In genomic region chr3:73503781-73504180, GRCh38 we compare ENCODE assay signal across 12 cellular contexts.
A peak's percentile ranks its signal among the peaks of the same experiment; 100 is the strongest.
DNase-seq lines count a peak whose midpoint lies in the region; ATAC-seq and TF ChIP-seq lines count a peak whose summit lies in the region.
"Had no signal": no experiment of that assay in that cellular context is flagged by ENCODE, and none has a peak within 500 bp of the region (broad histone marks: within the 10 kb centered on the region; RNA-seq: fewer than 3 reads in every experiment).

No MANE protein-coding gene starts in this region.

- no CpG with 5 or more reads among the region's 4 CpGs for WGBS in IMR-90 (ENCODE audit: extremely low coverage in 2 of 2, insufficient read length in 1 of 2), 2 experiments
- no CpG with 5 or more reads among the region's 4 CpGs for WGBS in mesendoderm (ENCODE audit: extremely low coverage, insufficient coverage, low lambda C conversion rate)

- H3K27me3 Mint-ChIP-seq in activated T-cell treated with anti-CD3 and anti-CD28 coated beads, Interleukin-2, amount 50 U/mL, for 4 hours (ENCODE audit: low read depth) = peaks cover 7% of the 10 kb centered on the region

- peaks cover 3% of the 10 kb centered on the region; the same call in 1 of the 2 replicates for H4K20me1 ChIP-seq in IMR-90 (ENCODE audit: insufficient read depth, low read length)

- TF ChIP-seq POLR2A in IMR-90 (IDR thresholded peaks at IDR 0.05; ENCODE audit: low read depth, low read length) = no peak

- H2AFZ ChIP-seq in IMR-90 (replicated peaks; ENCODE audit: low read length, poor library complexity) = peak overlapping the region; percentile 2

- peak overlapping the region; percentile 50 for H3K14ac ChIP-seq in IMR-90 (replicated peaks; ENCODE audit: low read depth, low read length)

- peak overlapping the region; percentile 70 for H3K27ac ChIP-seq in IMR-90 (ENCODE audit: insufficient read depth, low read length)
- H3K27ac ChIP-seq in mesendoderm (ENCODE audit: low read depth, low read length) = no peak overlapping the region
- H3K27ac ChIP-seq in A673 (ENCODE audit: low read depth, low read length, poor library complexity, severe bottlenecking) = no peak overlapping the region
- H3K27ac ChIP-seq: cardiac muscle cell had no signal

- dilution Hi-C loops in IMR-90 (cut with HindIII; ENCODE audit: low sequenced_read_pairs, unreplicated experiment) = loop anchor here (25.0 kb wide), 1 partner anchor 109 kb away; the partner anchor contains the start of gene PDZRN3

- H2BK120ac ChIP-seq in IMR-90 (ENCODE audit: low read depth, low read length) (peak overlapping the region; percentile 84), mesendoderm (ENCODE audit: low read depth, low read length) (no peak overlapping the region)

- no peak for TF ChIP-seq RAD21 in IMR-90 (IDR thresholded peaks at IDR 0.05; ENCODE audit: low read length)

- H4K8ac ChIP-seq in IMR-90 (ENCODE audit: low read depth in 2 of 2, low read length in 2 of 2) (peak overlapping the region; percentile 82 to 83), mesendoderm (ENCODE audit: low read depth, low read length) (no peak overlapping the region)

- H3K4me1 ChIP-seq in IMR-90 (ENCODE audit: control insufficient read depth, insufficient read depth, low read length) (peaks cover 11% of the 10 kb centered on the region; the same call in 1 of the 2 replicates), mesendoderm (ENCODE audit: control insufficient read depth, low read depth, low read length) (no peaks in the 10 kb centered on the region), A673 (ENCODE audit: insufficient read depth, low read length, poor library complexity, severe bottlenecking) (no peaks in the 10 kb centered on the region)

- H4K91ac ChIP-seq in IMR-90 (ENCODE audit: insufficient read depth, low read depth, low read length) = peak overlapping the region; percentile 72

- CTCF ChIA-PET in IMR-90 (lab: Yijun Ruan, JAX) = interaction anchor here (0.9 to 1.5 kb wide), 2 partner anchors 93 to 396 kb away, joined by 3 to 5 read pairs; no protein-coding TSS in a partner anchor
- CTCF ChIA-PET in A673 (lab: Charles Lee) = no interaction called here

- H3K4me2 ChIP-seq in IMR-90 (ENCODE audit: low read depth, low read length) (peak overlapping the region; percentile 60), mesendoderm (ENCODE audit: low read length) (no peak overlapping the region)

- peak overlapping the region; percentile 72 for H4K5ac ChIP-seq in IMR-90 (ENCODE audit: low read depth, low read length)
- H4K5ac ChIP-seq in mesendoderm (ENCODE audit: low read length) = no peak overlapping the region

- H2AK5ac ChIP-seq in IMR-90 (ENCODE audit: low read depth, low read length) = peak overlapping the region; percentile 3; the same call in 1 of the 2 replicates
- no peak overlapping the region for H2AK5ac ChIP-seq in mesendoderm (ENCODE audit: low read length)

- no peaks in the 10 kb centered on the region for H3K36me3 Mint-ChIP-seq in activated T-cell treated with anti-CD3 and anti-CD28 coated beads, Interleukin-2, amount 50 U/mL, for 4 hours (ENCODE audit: insufficient read depth)

- H3K56ac ChIP-seq in IMR-90 (ENCODE audit: extremely low read depth, insufficient read depth, low read length) (peak overlapping the region; percentile 70; the same call in 1 of the 2 replicates), mesendoderm (ENCODE audit: low read length) (no peak overlapping the region)

- BruUV-seq in IMR-90 (replicated peaks; lab: Mats Ljungman, UMichigan) (no TSS peak), A673 (replicated peaks; lab: Mats Ljungman, UMichigan) (no TSS peak)

- no peaks in the 10 kb centered on the region for H3K27me3 ChIP-seq in IMR-90 (ENCODE audit: control insufficient read depth, insufficient read depth, low read length)
- H3K27me3 ChIP-seq in mesendoderm (ENCODE audit: insufficient read depth, low read length, poor library complexity) = no peaks in the 10 kb centered on the region
- no peaks in the 10 kb centered on the region for H3K27me3 ChIP-seq in A673 (replicated peaks; ENCODE audit: insufficient read depth, low read depth, low read length, poor library complexity)
- H3K27me3 ChIP-seq: cardiac muscle cell had no signal

- H3K36me3 ChIP-seq in IMR-90 (ENCODE audit: control insufficient read depth, insufficient read depth, low read length) (no peaks in the 10 kb centered on the region), mesendoderm (ENCODE audit: control insufficient read depth, insufficient read depth, low read length) (no peaks in the 10 kb centered on the region), A673 (ENCODE audit: insufficient read depth, low read length, poor library complexity, severe bottlenecking) (no peaks in the 10 kb centered on the region)
- H3K36me3 ChIP-seq: cardiac muscle cell had no signal

- peaks cover 3% of the 10 kb centered on the region; the same call in 1 of the 2 replicates for H3K9me1 ChIP-seq in IMR-90 (ENCODE audit: insufficient read depth, low read length)

- H3K4me3 ChIP-seq in IMR-90 (ENCODE audit: insufficient read depth, low read depth, low read length) (peak overlapping the region; percentile 1; the same call in 1 of the 2 replicates), mesendoderm (ENCODE audit: low read length) (no peak overlapping the region), A673 (ENCODE audit: low read depth, low read length, poor library complexity, severe bottlenecking) (no peak overlapping the region)
- H3K4me3 ChIP-seq: cardiac muscle cell had no signal

- no peaks in the 10 kb centered on the region for H3K9me3 ChIP-seq in IMR-90 (ENCODE audit: control insufficient read depth, insufficient read depth, low read length)
- no peaks in the 10 kb centered on the region for H3K9me3 ChIP-seq in A673 (ENCODE audit: low read depth, low read length, poor library complexity, severe bottlenecking)

- POLR2A ChIA-PET in IMR-90 (lab: Charles Lee; ENCODE audit: unreplicated experiment) = interaction anchor here (0.5 kb wide), 1 partner anchor 36 kb away, joined by 3 read pairs; no protein-coding TSS in a partner anchor
- POLR2A ChIA-PET in A673 (lab: Charles Lee; ENCODE audit: low non-redundant PET) = no interaction called here

- H3K4ac ChIP-seq in IMR-90 (ENCODE audit: low read depth, low read length) = peak overlapping the region; percentile 75; the same call in 1 of the 2 replicates
- no peak overlapping the region for H3K4ac ChIP-seq in mesendoderm (ENCODE audit: low read depth, low read length)

- no peaks in the 10 kb centered on the region for H3K4me1 Mint-ChIP-seq in activated T-cell treated with anti-CD3 and anti-CD28 coated beads, Interleukin-2, amount 50 U/mL, for 4 hours (ENCODE audit: low read depth)

- H3K79me1 ChIP-seq in IMR-90 (ENCODE audit: low read depth in 1 of 2, low read length in 2 of 2) = peaks cover 4 to 23% of the 10 kb centered on the region in 2 experiments; a peak in 3 of 4 replicates
- H3K79me1 ChIP-seq in mesendoderm (ENCODE audit: low read length) = no peaks in the 10 kb centered on the region

- no peaks in the 10 kb centered on the region for H3K79me2 ChIP-seq in mesendoderm (ENCODE audit: control insufficient read depth, insufficient read depth, low read length)

- intact Hi-C loops in IMR-90 (cut with micrococcal nuclease) (no loop called here), A673 (cut with micrococcal nuclease; ENCODE audit: unreplicated experiment) (loop anchor here (2.0 kb wide), 1 partner anchor 49 kb away; no protein-coding TSS in a partner anchor)

- peak overlapping the region; percentile 35 for H2BK15ac ChIP-seq in IMR-90 (ENCODE audit: low read depth, low read length)
- H2BK15ac ChIP-seq in mesendoderm (replicated peaks; ENCODE audit: low read depth) = no peak overlapping the region

- no peaks in the 10 kb centered on the region for H3K9me3 Mint-ChIP-seq in activated T-cell treated with anti-CD3 and anti-CD28 coated beads, Interleukin-2, amount 50 U/mL, for 4 hours
- H3K9me3 Mint-ChIP-seq: activated CD8-positive, alpha-beta T cell treated with anti-CD3 and anti-CD28 coated beads for 36 hours; stimulated activated naive CD8-positive, alpha-beta T cell treated with anti-CD3 and anti-CD28 coated beads, Interleukin-15, Interleukin-2, amounts not matched to agents 100 ng/mL and 50 ng/mL, for 24 hours had no signal

- H2BK5ac ChIP-seq in IMR-90 (ENCODE audit: low read depth, low read length, poor library complexity, severe bottlenecking) (peak overlapping the region; percentile 96), mesendoderm (ENCODE audit: low read length) (no peak overlapping the region)

- H2AK9ac ChIP-seq in IMR-90 (replicated peaks; ENCODE audit: low read depth, low read length, poor library complexity) = no peak overlapping the region

- H3K18ac ChIP-seq in IMR-90 (ENCODE audit: low read depth, low read length) (peak overlapping the region; percentile 91), mesendoderm (ENCODE audit: low read length) (no peak overlapping the region)

- ATAC-seq in GM19468 (IDR thresholded peaks at IDR 0.05; ENCODE audit: extremely low read depth, unreplicated experiment) = peak; percentile 45
- peak; percentile 13; the same call in 1 of the 2 replicates for ATAC-seq in IMR-90 (ENCODE audit: low read depth)
- ATAC-seq in activated T-cell treated with anti-CD3 and anti-CD28 coated beads, Interleukin-2, amount 50 U/mL, for 4 hours = no peak
- ATAC-seq in HG03196 (IDR thresholded peaks at IDR 0.05; ENCODE audit: unreplicated experiment) = no peak
- ATAC-seq: activated CD8-positive, alpha-beta T cell treated with anti-CD3 and anti-CD28 coated beads for 36 hours had no signal

- in situ Hi-C loops in IMR-90 (cut with MboI; ENCODE audit: low sequenced_read_pairs) = loop anchor here (5.0 to 25.0 kb wide), 3 partner anchors 109 to 401 kb away; partner anchors contain the start of gene PDZRN3

- peak; percentile 24 for DNase-seq in GM10266 (ENCODE audit: extremely low spot score)
- DNase-seq in IMR-90 = peak; percentile 68
- peak; percentile 59 for DNase-seq in medulla oblongata (ENCODE audit: extremely low spot score)
- DNase-seq in activated T-cell treated with anti-CD3 and anti-CD28 coated beads, Interleukin-2, amount 50 U/mL, for 4 hours = no peak
- DNase-seq in mesendoderm = no peak
- DNase-seq in A673 (ENCODE audit: low spot score) = no peak
- DNase-seq: activated CD8-positive, alpha-beta T cell treated with anti-CD3 and anti-CD28 coated beads for 36 hours; Calu3 had no signal

- peak overlapping the region; percentile 68 for H2BK20ac ChIP-seq in IMR-90 (ENCODE audit: low read depth, low read length)

- peak overlapping the region; percentile 45 for H3K9ac ChIP-seq in IMR-90 (ENCODE audit: low read depth, low read length)
- H3K9ac ChIP-seq in mesendoderm (ENCODE audit: low read length) = no peak overlapping the region

- TF ChIP-seq CTCF in GM10266 (IDR thresholded peaks at IDR 0.05; ENCODE audit: control insufficient read depth, insufficient read depth, low read depth, missing control alignments) (no peak), IMR-90 (conservative IDR thresholded peaks at IDR 0.05; ENCODE audit: low read depth, low read length) (no peak), A673 (conservative IDR thresholded peaks at IDR 0.05; ENCODE audit: low read depth, low read length) (no peak)

- peak overlapping the region; percentile 55 for H3K23ac ChIP-seq in IMR-90 (ENCODE audit: low read depth, low read length)
- no peak overlapping the region for H3K23ac ChIP-seq in mesendoderm (ENCODE audit: low read length)

- H3K4me3 Mint-ChIP-seq in activated T-cell treated with anti-CD3 and anti-CD28 coated beads, Interleukin-2, amount 50 U/mL, for 4 hours = no peak overlapping the region
- H3K4me3 Mint-ChIP-seq: activated CD8-positive, alpha-beta T cell treated with anti-CD3 and anti-CD28 coated beads for 36 hours; stimulated activated naive CD8-positive, alpha-beta T cell treated with anti-CD3 and anti-CD28 coated beads, Interleukin-15, Interleukin-2, amounts not matched to agents 100 ng/mL and 50 ng/mL, for 24 hours had no signal

Comparison
In these comparisons a context has a peak if more than half of its experiments do, and no peak if none do; other contexts are left out.
1. DNase-seq: peak in GM10266 (single experiment), IMR-90 (single experiment) and medulla oblongata (single experiment); none in activated T-cell treated with anti-CD3 and anti-CD28 coated beads, Interleukin-2, amount 50 U/mL, for 4 hours (single experiment), mesendoderm (single experiment) and A673 (single experiment).
2. ATAC-seq: peak in GM19468 (single experiment) and IMR-90 (single experiment); none in activated T-cell treated with anti-CD3 and anti-CD28 coated beads, Interleukin-2, amount 50 U/mL, for 4 hours (0 of 2) and HG03196 (single experiment).